Comparison of ENCODE assay signal across 9 cellular contexts in genomic region chr4:59024257-59024656, GRCh38.
"Had no signal": no experiment of that assay in that cellular context is flagged by ENCODE, and none has a peak within 500 bp of the region (broad histone marks: within the 10 kb centered on the region; RNA-seq: fewer than 3 reads in every experiment).

No MANE protein-coding gene starts in this region.

- H3K4me2 ChIP-seq: KMS-11 had no signal

- H3K4me1 ChIP-seq: HAP-1 had no signal

- FAIRE-seq: HTR-8/SVneo had no signal

- H3K27ac ChIP-seq: GM23248, KMS-11 had no signal

- H3K9ac ChIP-seq: GM23248, KMS-11 had no signal

- H3K4me3 ChIP-seq: GM23248, HAP-1 had no signal

- H3K9me3 ChIP-seq: HAP-1 had no signal

- H2AFZ ChIP-seq: GM23248 had no signal

- H3K36me3 ChIP-seq: HAP-1 had no signal

- ATAC-seq: HCT116 had no signal

- DNase-seq: GM23248, GOT3, H7, HFFc6, KBM-7 had no signal
